Comparison of ENCODE assay signal across 30 cellular contexts in the genomic region with DNA sequence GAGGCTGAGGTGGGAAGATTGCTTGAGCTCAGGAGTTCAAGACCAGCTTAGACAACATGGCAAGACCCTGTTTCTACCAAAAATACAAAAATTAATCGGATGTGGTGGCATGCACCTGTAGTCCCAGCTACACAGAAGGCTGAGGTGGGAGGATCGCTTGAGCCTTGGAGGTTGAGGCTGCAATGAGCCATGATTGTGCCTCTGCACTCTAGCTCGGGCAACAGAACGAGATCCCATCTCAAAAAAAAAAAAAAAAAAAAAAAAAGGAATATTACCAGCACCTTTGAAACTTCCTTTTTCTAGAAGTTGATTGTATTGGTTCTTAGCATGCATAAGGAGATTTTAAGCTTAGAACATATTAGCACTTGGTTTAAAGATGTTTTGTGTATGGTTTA. TPM values are rescaled to one million over a fixed set of nuclear protein-coding genes. Genes with fewer than 3 reads are reported as not detected.
"Had no signal": no experiment of that assay in that cellular context is flagged by ENCODE, and none has a peak within 500 bp of the region (broad histone marks: within the 10 kb centered on the region; RNA-seq: fewer than 3 reads in every experiment).

No MANE protein-coding gene starts in this region.

- H3K4me2 ChIP-seq: neural progenitor cell, smooth muscle cell had no signal

- H3K27me3 ChIP-seq: dorsolateral prefrontal cortex, gastrocnemius medialis, left lung, neural progenitor cell, right atrium auricular region, thyroid gland had no signal

- DNase-seq: cortex of kidney; dorsolateral prefrontal cortex; effector CD4-positive, alpha-beta T cell; endodermal cell; foreskin fibroblast; gastrocnemius medialis; head of caudate nucleus; left cardiac atrium; left lung; mesenchymal stem cell; midbrain; naive thymus-derived CD4-positive, alpha-beta T cell; stimulated activated CD4-positive, alpha-beta T cell treated with anti-CD3 and anti-CD28 coated beads, Interleukin-12 subunit alpha, Interleukin-12 subunit beta, amount 100 ng/mL, for 4 hours; stimulated activated CD4-positive, alpha-beta T cell treated with anti-CD3 and anti-CD28 coated beads, Interleukin-1b, Interleukin-23, amount 100 ng/mL, for 48 hours; stimulated activated CD4-positive, alpha-beta T cell treated with anti-CD3 and anti-CD28 coated beads, Interleukin-4, amount 100 ng/mL, for 1 hour; stimulated activated CD8-positive, alpha-beta memory T cell treated with anti-CD3 and anti-CD28 coated beads, Interleukin-4, amount 100 ng/mL, for 48 hours; stimulated activated naive CD4-positive, alpha-beta T cell; stimulated activated naive CD8-positive, alpha-beta T cell treated with anti-CD3 and anti-CD28 coated beads, Interleukin-15, amount 100 ng/mL, for 72 hours; thyroid gland had no signal

- H3K9me3 ChIP-seq: gastrocnemius medialis, left lung, prostate gland, right atrium auricular region, thyroid gland had no signal

- H3K27me3 Mint-ChIP-seq: naive thymus-derived CD4-positive, alpha-beta T cell; stimulated activated naive CD8-positive, alpha-beta T cell treated with anti-CD3 and anti-CD28 coated beads, Interleukin-15, amount 100 ng/mL, for 72 hours; type B pancreatic cell had no signal

- H2AFZ ChIP-seq: neural progenitor cell, parathyroid adenoma had no signal

- H3K36me3 ChIP-seq: gastrocnemius medialis, prostate gland, right atrium auricular region, thyroid gland had no signal

- H3K9me3 Mint-ChIP-seq: endodermal cell; naive thymus-derived CD4-positive, alpha-beta T cell; nephron; stimulated activated naive CD8-positive, alpha-beta T cell treated with anti-CD3 and anti-CD28 coated beads, Interleukin-15, amount 100 ng/mL, for 72 hours; type B pancreatic cell had no signal

- H3K4me3 Mint-ChIP-seq: endodermal cell; nephron; neural progenitor cell; stimulated activated naive CD8-positive, alpha-beta T cell treated with anti-CD3 and anti-CD28 coated beads, Interleukin-15, amount 100 ng/mL, for 72 hours; type B pancreatic cell had no signal

- H3K9ac ChIP-seq: neural progenitor cell, parathyroid adenoma had no signal

- H3K27ac ChIP-seq: dorsolateral prefrontal cortex, epithelial cell of prostate, gastrocnemius medialis, left lung, neural progenitor cell, parathyroid adenoma, prostate gland, right atrium auricular region, thyroid gland had no signal

- H3K27ac Mint-ChIP-seq: endodermal cell; nephron; neural progenitor cell; stimulated activated naive CD8-positive, alpha-beta T cell treated with anti-CD3 and anti-CD28 coated beads, Interleukin-15, amount 100 ng/mL, for 72 hours; type B pancreatic cell had no signal

- ATAC-seq: esophagus mucosa; gastrocnemius medialis; left cardiac atrium; left lung; naive thymus-derived CD4-positive, alpha-beta T cell; sciatic nerve; stimulated activated naive CD8-positive, alpha-beta T cell treated with anti-CD3 and anti-CD28 coated beads, Interleukin-15, amount 100 ng/mL, for 72 hours had no signal

- H3K4me3 ChIP-seq: dorsolateral prefrontal cortex, gastrocnemius medialis, left lung, neural progenitor cell, prostate gland, right atrium auricular region, smooth muscle cell, thyroid gland had no signal

- H3K4me1 ChIP-seq: parathyroid adenoma, prostate gland had no signal

RNA-seq across cellular contexts. Expression of a gene that starts 38.5 kb away (rescaled TPM):
- total RNA-seq: lung microvascular endothelial cell had no signal
- polyA plus RNA-seq: smooth muscle cell had no signal
